ENCODE assay signal across 15 cellular contexts in genomic region chr1:91556556-91556955, GRCh38. TPM values are rescaled to one million over a fixed set of nuclear protein-coding genes. Genes with fewer than 3 reads are reported as not detected.
A peak's percentile ranks its signal among the peaks of the same experiment; 100 is the strongest.
DNase-seq lines count a peak whose midpoint lies in the region; ATAC-seq, FAIRE-seq and TF ChIP-seq lines count a peak whose summit lies in the region.
"Had no signal": no experiment of that assay in that cellular context is flagged by ENCODE, and none has a peak within 500 bp of the region (broad histone marks: within the 10 kb centered on the region; RNA-seq: fewer than 3 reads in every experiment).

No MANE protein-coding gene starts in this region.

- 84 to 95% methylated on average over 2 of the region's 2 CpGs for WGBS in body of pancreas, 2 donors

- ATAC-seq in T-helper 17 cell (no peak), body of pancreas (no peak)
- no peak for ATAC-seq in stimulated activated naive CD8-positive, alpha-beta T cell treated with anti-CD3 and anti-CD28 coated beads, Interleukin-15, amount 100 ng/mL, for 72 hours
- ATAC-seq: GM23338 had no signal

- no peaks in the 10 kb centered on the region for H3K27me3 Mint-ChIP-seq in T-helper 17 cell
- no peaks in the 10 kb centered on the region for H3K27me3 Mint-ChIP-seq in stimulated activated naive CD8-positive, alpha-beta T cell treated with anti-CD3 and anti-CD28 coated beads, Interleukin-15, amount 100 ng/mL, for 72 hours
- H3K27me3 Mint-ChIP-seq in progenitor cell of endocrine pancreas = peaks cover 5% of the 10 kb centered on the region

- BruUV-seq in endothelial cell of umbilical vein (replicated peaks; lab: Mats Ljungman, UMichigan) = no TSS peak

- H3K9me3 ChIP-seq in T-helper 17 cell (ENCODE audit: control insufficient read depth, low read length, poor library complexity, severe bottlenecking) (no peaks in the 10 kb centered on the region), endothelial cell of umbilical vein (replicated peaks; ENCODE audit: control insufficient read depth, insufficient read depth, low read length) (no peaks in the 10 kb centered on the region), body of pancreas (no peaks in the 10 kb centered on the region), ascending aorta (no peaks in the 10 kb centered on the region)
- H3K9me3 ChIP-seq: MG63 had no signal

- H3K4me3 ChIP-seq in endothelial cell of umbilical vein (replicated peaks in 1 of 3; ENCODE audit: insufficient read depth in 1 of 3, low read depth in 1 of 3, low read length in 3 of 3) (no peak overlapping the region), body of pancreas (no peak overlapping the region), ascending aorta (no peak overlapping the region)
- H3K4me3 ChIP-seq: GM23338, MG63 had no signal

- POLR2A ChIA-PET in endothelial cell of umbilical vein (lab: Charles Lee) = no interaction called here

- no peaks in the 10 kb centered on the region for H3K79me2 ChIP-seq in endothelial cell of umbilical vein (ENCODE audit: control insufficient read depth, insufficient read depth, low read length)

- H3K27ac ChIP-seq in endothelial cell of umbilical vein (ENCODE audit: insufficient read depth, low read depth, low read length) (peak overlapping the region; percentile 29), body of pancreas (no peak overlapping the region), ascending aorta (no peak overlapping the region)

- peak; percentile 17 for DNase-seq in activated naive CD4-positive, alpha-beta T cell treated with Interleukin-2 at 50 U/mL for 16 hours
- DNase-seq in activated naive CD4-positive, alpha-beta T cell treated with anti-CD3 and anti-CD28 coated beads, Interleukin-2, amount 50 U/mL, for 16 hours = no peak
- no peak for DNase-seq in T-helper 17 cell
- DNase-seq in endothelial cell of umbilical vein (ENCODE audit: low read depth, low spot score) = no peak
- no peak for DNase-seq in stimulated activated naive CD8-positive, alpha-beta T cell treated with anti-CD3 and anti-CD28 coated beads, Interleukin-15, amount 100 ng/mL, for 72 hours
- DNase-seq in body of pancreas = no peak
- DNase-seq in progenitor cell of endocrine pancreas (ENCODE audit: low spot score, unreplicated experiment) = no peak
- no peak for DNase-seq in ascending aorta (ENCODE audit: low spot score in 2 of 2)
- DNase-seq: DND-41, MG63, NCI-H446, posterior cingulate gyrus had no signal

- H4K20me1 ChIP-seq in endothelial cell of umbilical vein (replicated peaks; ENCODE audit: control insufficient read depth, extremely low read depth, insufficient read depth, low read length) = no peaks in the 10 kb centered on the region

- H3K9me3 Mint-ChIP-seq in stimulated activated naive CD8-positive, alpha-beta T cell treated with anti-CD3 and anti-CD28 coated beads, Interleukin-15, amount 100 ng/mL, for 72 hours = no peaks in the 10 kb centered on the region
- H3K9me3 Mint-ChIP-seq in progenitor cell of endocrine pancreas (ENCODE audit: low read depth) = no peaks in the 10 kb centered on the region
- H3K9me3 Mint-ChIP-seq: GM23338 had no signal

- TF ChIP-seq POLR2A in endothelial cell of umbilical vein (IDR thresholded peaks at IDR 0.05; ENCODE audit: low read depth, low read length) = no peak
- TF ChIP-seq POLR2A in body of pancreas (IDR thresholded peaks at IDR 0.05) = no peak

- H3K4me1 ChIP-seq in endothelial cell of umbilical vein (ENCODE audit: control insufficient read depth, extremely low read depth, insufficient read depth, low read length) (peaks cover 33% of the 10 kb centered on the region), body of pancreas (no peaks in the 10 kb centered on the region), ascending aorta (peaks cover 3 to 9% of the 10 kb centered on the region in 2 donors)

- H3K4me3 Mint-ChIP-seq in T-helper 17 cell = peak overlapping the region; percentile 57
- H3K4me3 Mint-ChIP-seq in stimulated activated naive CD8-positive, alpha-beta T cell treated with anti-CD3 and anti-CD28 coated beads, Interleukin-15, amount 100 ng/mL, for 72 hours = peak overlapping the region; percentile 18 to 24
- H3K4me3 Mint-ChIP-seq in progenitor cell of endocrine pancreas (ENCODE audit: low read depth) = no peak overlapping the region
- H3K4me3 Mint-ChIP-seq: GM23338 had no signal

- intact Hi-C loops in endothelial cell of umbilical vein (cut with micrococcal nuclease) (no loop called here), body of pancreas (cut with DNase I) (no loop called here), ascending aorta (cut with DNase I) (no loop called here)

- CTCF ChIA-PET in endothelial cell of umbilical vein (lab: Charles Lee) = interaction anchor here (1.2 to 2.1 kb wide), 3 partner anchors 13 to 327 kb away, joined by 3 to 11 read pairs (median 3); no protein-coding TSS in a partner anchor

- dilution Hi-C loops in endothelial cell of umbilical vein (cut with MboI; ENCODE audit: extremely low pct_ligation_motif_present, low sequenced_read_pairs) = no loop called here

- H3K36me3 Mint-ChIP-seq in T-helper 17 cell (ENCODE audit: low read depth) (no peaks in the 10 kb centered on the region), progenitor cell of endocrine pancreas (ENCODE audit: insufficient read depth) (no peaks in the 10 kb centered on the region)

- H3K36me3 ChIP-seq in endothelial cell of umbilical vein (ENCODE audit: control insufficient read depth in 2 of 2, extremely low read depth in 1 of 2, insufficient read depth in 2 of 2, low read length in 2 of 2) (no peaks in the 10 kb centered on the region), body of pancreas (replicated peaks in 1 of 2; ENCODE audit: insufficient read depth in 1 of 2, low read depth in 2 of 2) (no peaks in the 10 kb centered on the region), ascending aorta (no peaks in the 10 kb centered on the region)
- H3K36me3 ChIP-seq: MG63 had no signal

- TF ChIP-seq CTCF in endothelial cell of umbilical vein (IDR thresholded peaks at IDR 0.05; ENCODE audit: extremely low read depth in 1 of 2, insufficient read depth in 1 of 2, low read depth in 1 of 2, low read length in 2 of 2) (no peak), body of pancreas (IDR thresholded peaks at IDR 0.05) (no peak), progenitor cell of endocrine pancreas (IDR thresholded peaks at IDR 0.05; ENCODE audit: unreplicated experiment) (no peak), ascending aorta (IDR thresholded peaks at IDR 0.05) (no peak)

- no peak for FAIRE-seq in endothelial cell of umbilical vein (lab: Jason Lieb, UNC)
- FAIRE-seq: GM12892, RCC 7860 had no signal

- H2AFZ ChIP-seq in endothelial cell of umbilical vein (ENCODE audit: low read depth, low read length) = peak overlapping the region; percentile 59
- H2AFZ ChIP-seq: GM23338 had no signal

- no peak overlapping the region for H3K4me2 ChIP-seq in endothelial cell of umbilical vein (ENCODE audit: insufficient read depth, low read length)
- H3K4me2 ChIP-seq: GM23338 had no signal

- H3K4me1 Mint-ChIP-seq in T-helper 17 cell (peaks cover 69% of the 10 kb centered on the region), progenitor cell of endocrine pancreas (ENCODE audit: low read depth) (peaks cover 8% of the 10 kb centered on the region)
- peaks cover 80% of the 10 kb centered on the region for H3K4me1 Mint-ChIP-seq in stimulated activated naive CD8-positive, alpha-beta T cell treated with anti-CD3 and anti-CD28 coated beads, Interleukin-15, amount 100 ng/mL, for 72 hours

- H3K27me3 ChIP-seq in endothelial cell of umbilical vein (ENCODE audit: control insufficient read depth in 2 of 2, insufficient read depth in 2 of 2, low read length in 2 of 2) = no peaks in the 10 kb centered on the region
- no peaks in the 10 kb centered on the region for H3K27me3 ChIP-seq in body of pancreas
- no peaks in the 10 kb centered on the region for H3K27me3 ChIP-seq in ascending aorta
- H3K27me3 ChIP-seq: MG63 had no signal

- H3K9me1 ChIP-seq in endothelial cell of umbilical vein (replicated peaks; ENCODE audit: control insufficient read depth, extremely low read depth, insufficient read depth, low read length) = no peaks in the 10 kb centered on the region

- no peak overlapping the region for H3K9ac ChIP-seq in endothelial cell of umbilical vein (replicated peaks; ENCODE audit: extremely low read depth, insufficient read depth, low read length)

- H3K27ac Mint-ChIP-seq in T-helper 17 cell (peak overlapping the region; percentile 97), progenitor cell of endocrine pancreas (no peak overlapping the region)
- peak overlapping the region; percentile 22 to 57 for H3K27ac Mint-ChIP-seq in stimulated activated naive CD8-positive, alpha-beta T cell treated with anti-CD3 and anti-CD28 coated beads, Interleukin-15, amount 100 ng/mL, for 72 hours
- H3K27ac Mint-ChIP-seq: GM23338 had no signal

TF ChIP-seq in endothelial cell of umbilical vein, 7 proteins besides CTCF, POLR2A, EP300 and RAD21:
- TF ChIP-seq EZH2 (IDR thresholded peaks at IDR 0.05; ENCODE audit: borderline replicate concordance, low read depth, low read length, severe bottlenecking) (no peak), POLR2AphosphoS5 (IDR thresholded peaks at IDR 0.05; ENCODE audit: insufficient read depth, low read depth, low read length) (no peak), MAX (IDR thresholded peaks at IDR 0.05; ENCODE audit: insufficient read depth, insufficient read length) (no peak), JUN (IDR thresholded peaks at IDR 0.05; ENCODE audit: borderline replicate concordance, insufficient read depth, insufficient read length, low read depth) (no peak), GATA2 (IDR thresholded peaks at IDR 0.05; ENCODE audit: insufficient read depth, insufficient read length, low read depth, low read length) (no peak), FOS (IDR thresholded peaks at IDR 0.05; ENCODE audit: borderline replicate concordance, insufficient read depth, low read length) (no peak), MYC (IDR thresholded peaks at IDR 0.05; ENCODE audit: low read depth, low read length) (no peak)

RNA-seq across cellular contexts. Expression of gene CDC7, which starts 55.9 kb away (rescaled TPM):
- total RNA-seq in T-helper 17 cell (1 to 10 TPM; 5.2 to 6.5 TPM), endothelial cell of umbilical vein (11.7 and 13.4 TPM in 2 replicates), body of pancreas (under 1 TPM; 0.66 to 0.78 TPM), progenitor cell of endocrine pancreas (26.9 and 29.9 TPM in 2 replicates), ascending aorta (2.7 TPM)
- polyA plus RNA-seq in endothelial cell of umbilical vein = 2.3 and 3.9 TPM in 2 replicates
- polyA plus RNA-seq in endothelial cell of umbilical vein (2011; cell fraction: cytosol; rRNA removed) = 5.2 and 6.6 TPM in 2 replicates
- polyA plus RNA-seq in endothelial cell of umbilical vein (2011; cell fraction: nucleus; rRNA removed) = 13.5 and 20.5 TPM in 2 replicates
- 4.7 and 7.4 TPM in 2 replicates for polyA plus RNA-seq in endothelial cell of umbilical vein (2012)
- 5.5 and 6.4 TPM in 2 replicates for polyA minus RNA-seq in endothelial cell of umbilical vein
- polyA minus RNA-seq in endothelial cell of umbilical vein (2011; cell fraction: cytosol; rRNA and poly(A)+ RNA removed) = 20.5 TPM
- polyA minus RNA-seq in endothelial cell of umbilical vein (2011; cell fraction: nucleus; rRNA and poly(A)+ RNA removed) = 5.2 and 7.6 TPM in 2 replicates
